ENCODE assay signal across 19 cellular contexts in genomic region chr14:81313775-81314429, GRCh38.
DNase-seq lines count a peak whose midpoint lies in the region; ATAC-seq and TF ChIP-seq lines count a peak whose summit lies in the region.
"Had no signal": no experiment of that assay in that cellular context is flagged by ENCODE, and none has a peak within 500 bp of the region (broad histone marks: within the 10 kb centered on the region; RNA-seq: fewer than 3 reads in every experiment).

No MANE protein-coding gene starts in this region.

- no peak for TF ChIP-seq CTCF in RWPE1 (conservative IDR thresholded peaks at IDR 0.05; ENCODE audit: low read depth)
- no peak for TF ChIP-seq CTCF in GM13976 (IDR thresholded peaks at IDR 0.05; ENCODE audit: borderline replicate concordance, control extremely low read depth, extremely low read depth, insufficient read depth, missing control alignments)

- no peak for TF ChIP-seq POLR2A in erythroblast (IDR thresholded peaks at IDR 0.05; ENCODE audit: low read length)

- H3K27ac ChIP-seq in RWPE1: peak overlapping the region; percentile 80
- H3K27ac ChIP-seq in epithelial cell of prostate: peak overlapping the region; percentile 89
- H3K27ac ChIP-seq: gastrocnemius medialis, SJCRH30 had no signal

- POLR2A ChIA-PET in RWPE1 (lab: Yijun Ruan, JAX; ENCODE audit: low non-redundant PET): no interaction called here

- CTCF ChIA-PET in RWPE1 (lab: Yijun Ruan, JAX): interaction anchor here (0.6 to 0.7 kb wide), 2 partner anchors 40 to 1141 kb away, joined by 3 read pairs; no protein-coding TSS in a partner anchor

- in situ Hi-C loops in GM13976 (cut with MboI; ENCODE audit: low sequenced_read_pairs, unreplicated experiment): no loop called here

- peak; percentile 36 for DNase-seq in AG08395 (ENCODE audit: low spot score)
- no peak for DNase-seq in RWPE1 (ENCODE audit: low spot score)
- DNase-seq in epithelial cell of prostate (ENCODE audit: low read depth, low spot score): peak; percentile 80
- peak; percentile 58 for DNase-seq in kidney tubule cell (ENCODE audit: low spot score)
- DNase-seq in SKM-1 treated with dmso at 0.1 percent for 144 hours (lab: John Stamatoyannopoulos, UW; ENCODE audit: unreplicated experiment): no peak
- DNase-seq in erythroblast (lab: John Stamatoyannopoulos, UW): no peak
- DNase-seq in GM13976 (ENCODE audit: low spot score): no peak
- DNase-seq: 8988T; activated CD4-positive, alpha-beta T cell treated with anti-CD3 and anti-CD28 coated beads for 36 hours; activated naive CD4-positive, alpha-beta T cell treated with anti-CD3 and anti-CD28 coated beads, Interleukin-2, amount 50 U/mL, for 16 hours; C1 segment of cervical spinal cord; gastrocnemius medialis; IMR-90; NCI-H1092 treated with DMSO at 0.1 percent for 48 hours; nephron progenitor cell; SJCRH30; stimulated activated CD4-positive, alpha-beta T cell treated with anti-CD3 and anti-CD28 coated beads, Interleukin-15, amount 100 ng/mL, for 24 hours; stimulated activated naive CD8-positive, alpha-beta T cell treated with anti-CD3 and anti-CD28 coated beads, Interleukin-15, amount 100 ng/mL, for 72 hours had no signal

- no peak for ATAC-seq in GM19328 (IDR thresholded peaks at IDR 0.05; ENCODE audit: unreplicated experiment)
- ATAC-seq: activated CD4-positive, alpha-beta T cell treated with anti-CD3 and anti-CD28 coated beads for 36 hours; stimulated activated naive CD8-positive, alpha-beta T cell treated with anti-CD3 and anti-CD28 coated beads, Interleukin-15, amount 100 ng/mL, for 72 hours had no signal

Comparison
In these comparisons a context has a peak if more than half of its experiments do, and no peak if none do; other contexts are left out.
1. DNase-seq: peak in AG08395 (single experiment), epithelial cell of prostate (single experiment) and kidney tubule cell (single experiment); none in RWPE1 (single experiment), SKM-1 treated with dmso at 0.1 percent for 144 hours (single experiment), erythroblast (0 of 2) and GM13976 (single experiment).